In genomic region chr4:184805462-184806245, GRCh38 we compare ENCODE assay signal across 9 cellular contexts. TPM values are rescaled to one million over a fixed set of nuclear protein-coding genes. Genes with fewer than 3 reads are reported as not detected.
DNase-seq lines count a peak whose midpoint lies in the region; ATAC-seq and TF ChIP-seq lines count a peak whose summit lies in the region.
"Had no signal": no experiment of that assay in that cellular context is flagged by ENCODE, and none has a peak within 500 bp of the region (broad histone marks: within the 10 kb centered on the region; RNA-seq: fewer than 3 reads in every experiment).

No MANE protein-coding gene starts in this region.

- H3K4me1 Mint-ChIP-seq in activated CD4-positive, alpha-beta T cell treated with anti-CD3 and anti-CD28 coated beads, Interleukin-2, amount 10 ng/mL, durations not matched to agents 7 days and 5 days = peaks cover 5% of the 10 kb centered on the region
- peaks cover 4% of the 10 kb centered on the region for H3K4me1 Mint-ChIP-seq in T-helper 2 cell treated with Interferon-gamma antibody and Interleukin-4, amounts not matched to agents 5 μg/mL and 100 μg/mL, for 36 hours (ENCODE audit: low read depth)

- peaks cover 6% of the 10 kb centered on the region for H3K36me3 Mint-ChIP-seq in activated CD4-positive, alpha-beta T cell treated with anti-CD3 and anti-CD28 coated beads, Interleukin-2, amount 10 ng/mL, durations not matched to agents 7 days and 5 days (ENCODE audit: low read depth)
- peaks cover 3% of the 10 kb centered on the region for H3K36me3 Mint-ChIP-seq in T-helper 2 cell treated with Interferon-gamma antibody and Interleukin-4, amounts not matched to agents 5 μg/mL and 100 μg/mL, for 36 hours (ENCODE audit: low read depth)

- POLR2A ChIA-PET in activated CD4-positive, alpha-beta T cell treated with anti-CD3 and anti-CD28 coated beads, Interleukin-2, amount 10 ng/mL, durations not matched to agents 7 days and 5 days (lab: Charles Lee) = no interaction called here

- intact Hi-C loops in dorsolateral prefrontal cortex (cut with DNase I) = loop anchor here in 1 of 2 donors (5.0 kb wide), 1 partner anchor 58 kb away; no protein-coding TSS in a partner anchor

- H2BK15ac ChIP-seq in neuronal stem cell (ENCODE audit: low read length) = no peak overlapping the region

- no peaks in the 10 kb centered on the region for H3K27me3 Mint-ChIP-seq in activated CD4-positive, alpha-beta T cell treated with anti-CD3 and anti-CD28 coated beads, Interleukin-2, amount 10 ng/mL, durations not matched to agents 7 days and 5 days
- H3K27me3 Mint-ChIP-seq in T-helper 2 cell treated with Interferon-gamma antibody and Interleukin-4, amounts not matched to agents 5 μg/mL and 100 μg/mL, for 36 hours (ENCODE audit: low read depth) = no peaks in the 10 kb centered on the region

- H3K27me3 ChIP-seq in dorsolateral prefrontal cortex = no peaks in the 10 kb centered on the region
- H3K27me3 ChIP-seq in neuronal stem cell (ENCODE audit: control insufficient read depth in 3 of 3, insufficient read depth in 3 of 3, low read depth in 1 of 3, low read length in 3 of 3) = peaks cover 0 to 49% (median 35%) of the 10 kb centered on the region in 3 experiments

- no peak overlapping the region for H2BK120ac ChIP-seq in neuronal stem cell (ENCODE audit: low read depth, low read length)

- H3K9me3 Mint-ChIP-seq in activated CD4-positive, alpha-beta T cell treated with anti-CD3 and anti-CD28 coated beads, Interleukin-2, amount 10 ng/mL, durations not matched to agents 7 days and 5 days = no peaks in the 10 kb centered on the region
- H3K9me3 Mint-ChIP-seq in T-helper 2 cell treated with Interferon-gamma antibody and Interleukin-4, amounts not matched to agents 5 μg/mL and 100 μg/mL, for 36 hours = no peaks in the 10 kb centered on the region

- TF ChIP-seq CTCF in 22Rv1 (IDR thresholded peaks at IDR 0.05) = no peak
- peak in 16 of 56 donors; percentile 9 to 42 (median 20) for TF ChIP-seq CTCF in dorsolateral prefrontal cortex (IDR thresholded peaks at IDR 0.05 in 54 of 56, conservative IDR thresholded peaks at IDR 0.05 in 2 of 56; ENCODE audit: low read depth in 1 of 56, partially characterized antibody in 56 of 56)

- no peak overlapping the region for H3K23ac ChIP-seq in neuronal stem cell (ENCODE audit: low read depth, low read length, poor library complexity)

- no peak overlapping the region for H3K9ac ChIP-seq in neuronal stem cell (ENCODE audit: low read depth, low read length, poor library complexity)

- H3K9me3 ChIP-seq in neuronal stem cell (replicated peaks in 1 of 2; ENCODE audit: control insufficient read depth in 2 of 2, insufficient read depth in 1 of 2, low read depth in 1 of 2, low read length in 2 of 2) = peaks cover 0 to under 1% of the 10 kb centered on the region in 2 donors

- H3K4me3 ChIP-seq in dorsolateral prefrontal cortex = peak overlapping the region in 55 of 59 donors; percentile 3 to 69 (median 37)
- H3K4me3 ChIP-seq in neuronal stem cell (ENCODE audit: low read length in 2 of 2) = no peak overlapping the region

- CTCF ChIA-PET in activated CD4-positive, alpha-beta T cell treated with anti-CD3 and anti-CD28 coated beads, Interleukin-2, amount 10 ng/mL, durations not matched to agents 7 days and 5 days (lab: Charles Lee) = interaction anchor here (1.1 kb wide), 1 partner anchor 60 kb away, joined by 3 read pairs; no protein-coding TSS in a partner anchor

- ATAC-seq in GM19467 (IDR thresholded peaks at IDR 0.05; ENCODE audit: unreplicated experiment) = peak; percentile 65

- H3K27ac ChIP-seq in 22Rv1 (peak overlapping the region; percentile 13; the same call in 1 of the 2 replicates), dorsolateral prefrontal cortex (peak overlapping the region in 58 of 59 donors; percentile 42 to 97 (median 90)), neuronal stem cell (replicated peaks; ENCODE audit: low read length) (no peak overlapping the region)

- no peak overlapping the region for H3K4ac ChIP-seq in neuronal stem cell (ENCODE audit: low read length)

- no peak overlapping the region for H3K14ac ChIP-seq in neuronal stem cell (ENCODE audit: low read length)

- no peak overlapping the region for H4K8ac ChIP-seq in neuronal stem cell (ENCODE audit: low read depth, low read length)

- H3K4me3 Mint-ChIP-seq in activated CD4-positive, alpha-beta T cell treated with anti-CD3 and anti-CD28 coated beads, Interleukin-2, amount 10 ng/mL, durations not matched to agents 7 days and 5 days = no peak overlapping the region
- no peak overlapping the region for H3K4me3 Mint-ChIP-seq in T-helper 2 cell treated with Interferon-gamma antibody and Interleukin-4, amounts not matched to agents 5 μg/mL and 100 μg/mL, for 36 hours

- WGBS in neuronal stem cell (ENCODE audit: extremely low coverage in 2 of 2, insufficient read length in 2 of 2, insufficient replicate concordance in 1 of 2), 2 donors = no CpG with 5 or more reads among the region's 12 CpGs

- H2AK5ac ChIP-seq in neuronal stem cell (ENCODE audit: low read depth, low read length) = no peak overlapping the region

- no peaks in the 10 kb centered on the region for H3K36me3 ChIP-seq in neuronal stem cell (replicated peaks in 1 of 2; ENCODE audit: control insufficient read depth in 2 of 2, insufficient read depth in 2 of 2, low read length in 2 of 2)

- no peaks in the 10 kb centered on the region for H3K79me1 ChIP-seq in neuronal stem cell (ENCODE audit: low read depth, low read length)

- peak overlapping the region; percentile 4 for H3K18ac ChIP-seq in neuronal stem cell (ENCODE audit: low read length)

- no peak overlapping the region for H2BK5ac ChIP-seq in neuronal stem cell (ENCODE audit: low read length)

- DNase-seq in LoVo (ENCODE audit: low spot score) (peak; percentile 30), dorsolateral prefrontal cortex (peak; percentile 43 to 78 (median 68)), neuronal stem cell (ENCODE audit: low spot score) (no peak)
- DNase-seq in activated CD4-positive, alpha-beta T cell treated with anti-CD3 and anti-CD28 coated beads, Interleukin-2, amount 10 ng/mL, durations not matched to agents 7 days and 5 days = no peak
- DNase-seq in activated effector memory CD4-positive, alpha-beta T cell treated with Interleukin-2 at 50 U/mL for 16 hours = no peak
- DNase-seq in T-helper 2 cell treated with Interferon-gamma antibody and Interleukin-4, amounts not matched to agents 5 μg/mL and 100 μg/mL, for 36 hours (ENCODE audit: low spot score) = no peak
- DNase-seq: DND-41 had no signal

- H3K27ac Mint-ChIP-seq in activated CD4-positive, alpha-beta T cell treated with anti-CD3 and anti-CD28 coated beads, Interleukin-2, amount 10 ng/mL, durations not matched to agents 7 days and 5 days = no peak overlapping the region
- H3K27ac Mint-ChIP-seq in T-helper 2 cell treated with Interferon-gamma antibody and Interleukin-4, amounts not matched to agents 5 μg/mL and 100 μg/mL, for 36 hours = no peak overlapping the region

- H3K4me2 ChIP-seq in neuronal stem cell (ENCODE audit: insufficient read depth, low read length, poor library complexity, severe bottlenecking) = no peak overlapping the region

- no peak overlapping the region for H4K91ac ChIP-seq in neuronal stem cell (ENCODE audit: low read depth, low read length, poor library complexity)

- peaks cover 0 to 8% of the 10 kb centered on the region in 2 donors for H3K4me1 ChIP-seq in neuronal stem cell (ENCODE audit: control insufficient read depth in 2 of 2, insufficient read depth in 1 of 2, low read depth in 1 of 2, low read length in 2 of 2)

- no peak overlapping the region for H2AFZ ChIP-seq in neuronal stem cell (ENCODE audit: low read length)

- H2BK12ac ChIP-seq in neuronal stem cell (ENCODE audit: low read length) = no peak overlapping the region

RNA-seq across cellular contexts. Expression of gene ACSL1, which starts 20.1 kb away (rescaled TPM):
- 100 to 1,000 TPM in 4 of 120 experiments, 10 to 100 TPM in 116; 24.4 to 144 (median 53.4) TPM for total RNA-seq in dorsolateral prefrontal cortex
- 0.25 TPM for polyA plus RNA-seq in neuronal stem cell (2013, experiment 1 of 2)
- 0.26 TPM for polyA plus RNA-seq in neuronal stem cell (2013, experiment 2 of 2)
- total RNA-seq in activated CD4-positive, alpha-beta T cell treated with anti-CD3 and anti-CD28 coated beads, Interleukin-2, amount 10 ng/mL, durations not matched to agents 7 days and 5 days = 10 to 100 TPM; 14.5 to 15.4 TPM

Comparison
In these comparisons a context has a peak if more than half of its experiments do, and no peak if none do; other contexts are left out.
1. DNase-seq: peak in LoVo (single experiment) and dorsolateral prefrontal cortex (10 of 10); none in neuronal stem cell (single experiment), activated CD4-positive, alpha-beta T cell treated with anti-CD3 and anti-CD28 coated beads, Interleukin-2, amount 10 ng/mL, durations not matched to agents 7 days and 5 days (single experiment), activated effector memory CD4-positive, alpha-beta T cell treated with Interleukin-2 at 50 U/mL for 16 hours (single experiment) and T-helper 2 cell treated with Interferon-gamma antibody and Interleukin-4, amounts not matched to agents 5 μg/mL and 100 μg/mL, for 36 hours (single experiment).
2. H3K4me3 ChIP-seq: peak in dorsolateral prefrontal cortex (55 of 59); none in neuronal stem cell (0 of 2).